ENCODE assay signal across 21 cellular contexts in genomic region chr4:165505991-165506779, GRCh38.
DNase-seq lines count a peak whose midpoint lies in the region; ATAC-seq, FAIRE-seq and TF ChIP-seq lines count a peak whose summit lies in the region.
"Had no signal": no experiment of that assay in that cellular context is flagged by ENCODE, and none has a peak within 500 bp of the region (broad histone marks: within the 10 kb centered on the region; RNA-seq: fewer than 3 reads in every experiment).

No MANE protein-coding gene starts in this region.

- H3K27me3 ChIP-seq in adipocyte (replicated peaks; ENCODE audit: control insufficient read depth, insufficient read depth, low read length) (no peaks in the 10 kb centered on the region), pancreas (no peaks in the 10 kb centered on the region)
- H3K27me3 ChIP-seq: cardiac muscle cell had no signal

- no peak overlapping the region for H3K27ac Mint-ChIP-seq in natural killer cell treated with Interleukin-12 subunit alpha and Interleukin-12 subunit beta and Interleukin-15 and Interleukin-18, amount 100 ng/mL, for 72 hours
- no peak overlapping the region for H3K27ac Mint-ChIP-seq in activated naive CD8-positive, alpha-beta T cell treated with anti-CD3 and anti-CD28 coated beads, Interleukin-2, amount 50 U/mL, for 24 hours
- H3K27ac Mint-ChIP-seq: B cell; endodermal cell; naive thymus-derived CD8-positive, alpha-beta T cell had no signal

- no peak overlapping the region for H3K27ac ChIP-seq in pancreas
- H3K27ac ChIP-seq: left ventricle myocardium inferior, SK-N-MC had no signal

- H3K4me3 ChIP-seq in adipocyte (ENCODE audit: low read length), result no peak overlapping the region
- H3K4me3 ChIP-seq in pancreas, result no peak overlapping the region
- H3K4me3 ChIP-seq: cardiac muscle cell, left ventricle myocardium inferior, SK-N-MC had no signal

- H3K27me3 Mint-ChIP-seq in natural killer cell treated with Interleukin-12 subunit alpha and Interleukin-12 subunit beta and Interleukin-15 and Interleukin-18, amount 100 ng/mL, for 72 hours, result peaks cover 8 to 12% of the 10 kb centered on the region in 2 donors
- peaks cover 6% of the 10 kb centered on the region for H3K27me3 Mint-ChIP-seq in activated naive CD8-positive, alpha-beta T cell treated with anti-CD3 and anti-CD28 coated beads, Interleukin-2, amount 50 U/mL, for 24 hours

- H3K4me3 Mint-ChIP-seq in natural killer cell treated with Interleukin-12 subunit alpha and Interleukin-12 subunit beta and Interleukin-15 and Interleukin-18, amount 100 ng/mL, for 72 hours, result no peak overlapping the region
- no peak overlapping the region for H3K4me3 Mint-ChIP-seq in activated naive CD8-positive, alpha-beta T cell treated with anti-CD3 and anti-CD28 coated beads, Interleukin-2, amount 50 U/mL, for 24 hours
- H3K4me3 Mint-ChIP-seq: B cell; endodermal cell; naive thymus-derived CD8-positive, alpha-beta T cell had no signal

- peak overlapping the region; percentile 67 for H3K9ac ChIP-seq in adipocyte (ENCODE audit: low read length)

- H3K4me1 Mint-ChIP-seq in natural killer cell treated with Interleukin-12 subunit alpha and Interleukin-12 subunit beta and Interleukin-15 and Interleukin-18, amount 100 ng/mL, for 72 hours (ENCODE audit: low read depth in 2 of 2), result no peaks in the 10 kb centered on the region
- peaks cover 18% of the 10 kb centered on the region for H3K4me1 Mint-ChIP-seq in activated naive CD8-positive, alpha-beta T cell treated with anti-CD3 and anti-CD28 coated beads, Interleukin-2, amount 50 U/mL, for 24 hours
- H3K4me1 Mint-ChIP-seq: B cell had no signal

- H3K4me1 ChIP-seq in adipocyte (ENCODE audit: control insufficient read depth, insufficient read depth, low read length), result peaks cover 58% of the 10 kb centered on the region
- peaks cover 0 to 3% (median 0%) of the 10 kb centered on the region in 3 donors for H3K4me1 ChIP-seq in pancreas

- H3K36me3 Mint-ChIP-seq in natural killer cell treated with Interleukin-12 subunit alpha and Interleukin-12 subunit beta and Interleukin-15 and Interleukin-18, amount 100 ng/mL, for 72 hours, result no peaks in the 10 kb centered on the region
- H3K36me3 Mint-ChIP-seq in activated naive CD8-positive, alpha-beta T cell treated with anti-CD3 and anti-CD28 coated beads, Interleukin-2, amount 50 U/mL, for 24 hours (ENCODE audit: low read depth), result no peaks in the 10 kb centered on the region
- H3K36me3 Mint-ChIP-seq: naive thymus-derived CD8-positive, alpha-beta T cell had no signal

- H3K36me3 ChIP-seq in adipocyte (ENCODE audit: control insufficient read depth, insufficient read depth, low read length, severe bottlenecking) (no peaks in the 10 kb centered on the region), pancreas (no peaks in the 10 kb centered on the region)
- H3K36me3 ChIP-seq: cardiac muscle cell, left ventricle myocardium inferior had no signal

- TF ChIP-seq CTCF in AG09319 (IDR thresholded peaks at IDR 0.05; ENCODE audit: low read depth, low read length), result no peak
- no peak for TF ChIP-seq CTCF in pancreas (IDR thresholded peaks at IDR 0.05)

- WGBS in pancreas, 2 donors, result 29 to 34% methylated on average over 5 of the region's 5 CpGs

- peak in 3 of 4 donors; percentile 38 to 68 (median 55) for ATAC-seq in pancreas
- no peak for ATAC-seq in natural killer cell treated with Interleukin-12 subunit alpha and Interleukin-12 subunit beta and Interleukin-15 and Interleukin-18, amount 100 ng/mL, for 72 hours
- no peak for ATAC-seq in activated naive CD8-positive, alpha-beta T cell treated with anti-CD3 and anti-CD28 coated beads, Interleukin-2, amount 50 U/mL, for 24 hours
- ATAC-seq: naive thymus-derived CD8-positive, alpha-beta T cell; sciatic nerve had no signal

- intact Hi-C loops in pancreas (cut with DNase I) (no loop called here), cardiac septum (cut with DNase I) (no loop called here)

- DNase-seq in AG09319 (ENCODE audit: extremely low read depth, low read depth), result peak; percentile 88
- DNase-seq in adipocyte (ENCODE audit: low read depth), result peak; percentile 91
- DNase-seq in fibroblast of peridontal ligament (ENCODE audit: extremely low read depth), result peak; percentile 92
- DNase-seq in pancreas, result no peak
- DNase-seq in natural killer cell treated with Interleukin-12 subunit alpha and Interleukin-12 subunit beta and Interleukin-15 and Interleukin-18, amount 100 ng/mL, for 72 hours (ENCODE audit: low spot score), result no peak
- no peak for DNase-seq in retina
- DNase-seq in activated naive CD8-positive, alpha-beta T cell treated with anti-CD3 and anti-CD28 coated beads, Interleukin-2, amount 50 U/mL, for 24 hours, result no peak
- DNase-seq in cardiac septum (ENCODE audit: low spot score), result no peak
- DNase-seq: activated CD8-positive, alpha-beta memory T cell treated with anti-CD3 and anti-CD28 coated beads for 24 hours; activated gamma-delta T cell; DMS153; endodermal cell; left ventricle myocardium inferior; naive thymus-derived CD8-positive, alpha-beta T cell; NCI-H2029 treated with DMSO at 0.1 percent for 48 hours; NCI-H524 treated with DMSO at 0.1 percent for 48 hours; stimulated activated naive CD4-positive, alpha-beta T cell had no signal

- H3K9me3 Mint-ChIP-seq in natural killer cell treated with Interleukin-12 subunit alpha and Interleukin-12 subunit beta and Interleukin-15 and Interleukin-18, amount 100 ng/mL, for 72 hours, result no peaks in the 10 kb centered on the region
- H3K9me3 Mint-ChIP-seq in activated naive CD8-positive, alpha-beta T cell treated with anti-CD3 and anti-CD28 coated beads, Interleukin-2, amount 50 U/mL, for 24 hours, result peaks cover 3% of the 10 kb centered on the region
- H3K9me3 Mint-ChIP-seq: endodermal cell; naive thymus-derived CD8-positive, alpha-beta T cell had no signal

- FAIRE-seq in pancreas (lab: Jason Lieb, UNC), result no peak

- H3K9me3 ChIP-seq in adipocyte (ENCODE audit: control insufficient read depth, low read length), result no peaks in the 10 kb centered on the region
- H3K9me3 ChIP-seq in pancreas, result no peaks in the 10 kb centered on the region
- H3K9me3 ChIP-seq: left ventricle myocardium inferior had no signal

Comparison
In these comparisons a context has a peak if more than half of its experiments do, and no peak if none do; other contexts are left out.
1. DNase-seq: peak in AG09319 (single experiment), adipocyte (single experiment) and fibroblast of peridontal ligament (single experiment); none in pancreas (0 of 6), natural killer cell treated with Interleukin-12 subunit alpha and Interleukin-12 subunit beta and Interleukin-15 and Interleukin-18, amount 100 ng/mL, for 72 hours (single experiment), retina (single experiment), activated naive CD8-positive, alpha-beta T cell treated with anti-CD3 and anti-CD28 coated beads, Interleukin-2, amount 50 U/mL, for 24 hours (single experiment) and cardiac septum (single experiment).
2. ATAC-seq: peak in pancreas (3 of 4); none in natural killer cell treated with Interleukin-12 subunit alpha and Interleukin-12 subunit beta and Interleukin-15 and Interleukin-18, amount 100 ng/mL, for 72 hours (0 of 2) and activated naive CD8-positive, alpha-beta T cell treated with anti-CD3 and anti-CD28 coated beads, Interleukin-2, amount 50 U/mL, for 24 hours (single experiment).